ENCODE assay signal across 25 cellular contexts in genomic region chr17:64786337-64786736, GRCh38.
DNase-seq lines count a peak whose midpoint lies in the region; ATAC-seq and TF ChIP-seq lines count a peak whose summit lies in the region.
"Had no signal": no experiment of that assay in that cellular context is flagged by ENCODE, and none has a peak within 500 bp of the region (broad histone marks: within the 10 kb centered on the region; RNA-seq: fewer than 3 reads in every experiment).

No MANE protein-coding gene starts in this region.

- H3K36me3 Mint-ChIP-seq in Calu3 (ENCODE audit: insufficient read depth, unreplicated experiment), result peaks cover 25% of the 10 kb centered on the region
- H3K36me3 Mint-ChIP-seq: activated naive CD8-positive, alpha-beta T cell had no signal

- peaks cover 19% of the 10 kb centered on the region for H3K4me1 Mint-ChIP-seq in Calu3 (ENCODE audit: low read depth, unreplicated experiment)

- H3K9me3 Mint-ChIP-seq in Calu3 (ENCODE audit: low read depth, unreplicated experiment), result no peaks in the 10 kb centered on the region
- H3K9me3 Mint-ChIP-seq: naive B cell; T-helper 1 cell treated with Interleukin-12 subunit alpha and Interleukin-12 subunit beta and Interleukin-4 antibody, amounts not matched to agents 30 μg/mL and 1 μg/mL, for 36 hours had no signal

- H3K27me3 ChIP-seq in osteoblast (ENCODE audit: insufficient read depth, low read length), result no peaks in the 10 kb centered on the region
- H3K27me3 ChIP-seq: body of pancreas, spleen had no signal

- no peak for ATAC-seq in GM18858 (IDR thresholded peaks at IDR 0.05; ENCODE audit: unreplicated experiment)
- ATAC-seq in GM19397 (IDR thresholded peaks at IDR 0.05; ENCODE audit: unreplicated experiment), result no peak
- ATAC-seq: body of pancreas had no signal

- no peak for TF ChIP-seq CTCF in Calu3 (IDR thresholded peaks at IDR 0.05; ENCODE audit: unreplicated experiment)
- no peak for TF ChIP-seq CTCF in osteoblast (IDR thresholded peaks at IDR 0.05; ENCODE audit: extremely low read depth, low read depth, low read length)

- CTCF ChIA-PET in Calu3 (lab: Charles Lee), result no interaction called here

- no peak overlapping the region for H3K4me3 Mint-ChIP-seq in Calu3 (ENCODE audit: low read depth, unreplicated experiment)
- H3K4me3 Mint-ChIP-seq: activated naive CD8-positive, alpha-beta T cell; T-helper 1 cell treated with Interleukin-12 subunit alpha and Interleukin-12 subunit beta and Interleukin-4 antibody, amounts not matched to agents 30 μg/mL and 1 μg/mL, for 36 hours had no signal

- no peak overlapping the region for H3K4me3 ChIP-seq in osteoblast (ENCODE audit: insufficient read depth, low read length)
- H3K4me3 ChIP-seq: body of pancreas, HAP-1, spleen had no signal

- peak overlapping the region; percentile 43 for H3K27ac Mint-ChIP-seq in Calu3 (ENCODE audit: unreplicated experiment)
- H3K27ac Mint-ChIP-seq: T-helper 1 cell treated with Interleukin-12 subunit alpha and Interleukin-12 subunit beta and Interleukin-4 antibody, amounts not matched to agents 30 μg/mL and 1 μg/mL, for 36 hours had no signal

- H4K20me1 ChIP-seq in osteoblast (ENCODE audit: insufficient read depth, low read length), result peaks cover 9% of the 10 kb centered on the region

- no peak overlapping the region for H3K4me2 ChIP-seq in osteoblast (ENCODE audit: insufficient read depth, low read length)

- H3K27ac ChIP-seq in epithelial cell of prostate (peak overlapping the region; percentile 74), osteoblast (ENCODE audit: low read depth, low read length) (no peak overlapping the region)
- H3K27ac ChIP-seq: body of pancreas, C4-2B, parathyroid adenoma, spleen, VCaP had no signal

- no peak overlapping the region for H2AFZ ChIP-seq in osteoblast (ENCODE audit: low read length)
- H2AFZ ChIP-seq: parathyroid adenoma had no signal

- intact Hi-C loops in Calu3 (cut with micrococcal nuclease; ENCODE audit: unreplicated experiment), result no loop called here

- peaks cover 7% of the 10 kb centered on the region for H3K36me3 ChIP-seq in osteoblast (ENCODE audit: insufficient read depth, low read length)
- H3K36me3 ChIP-seq: HAP-1 had no signal

- H3K27me3 Mint-ChIP-seq in Calu3 (ENCODE audit: unreplicated experiment), result no peaks in the 10 kb centered on the region
- H3K27me3 Mint-ChIP-seq: activated naive CD8-positive, alpha-beta T cell; naive B cell had no signal

- H3K9me3 ChIP-seq in osteoblast (ENCODE audit: low read depth, low read length), result no peaks in the 10 kb centered on the region
- H3K9me3 ChIP-seq: body of pancreas, HAP-1, spleen had no signal

- DNase-seq in Calu3 (peak; percentile 54), LoVo (ENCODE audit: low spot score) (peak; percentile 59), epithelial cell of prostate (ENCODE audit: low read depth, low spot score) (no peak), osteoblast (ENCODE audit: insufficient read length, low spot score, missing footprints) (peak; percentile 69), UCSD-AML1 (lab: John Stamatoyannopoulos, UW; ENCODE audit: unreplicated experiment) (no peak), SHP77 treated with DMSO at 0.1 percent for 48 hours (lab: John Stamatoyannopoulos, UW) (no peak)
- DNase-seq: activated CD4-positive, alpha-beta T cell treated with anti-CD3 and anti-CD28 coated beads, Interleukin-2, amount 50 U/mL, for 48 hours; activated T-cell treated with anti-CD3 and anti-CD28 coated beads, Interleukin-2, amount 50 U/mL, for 48 hours; body of pancreas; cortex of kidney; DMS53; KBM-7; naive B cell; NCI-H1092 treated with DMSO at 0.1 percent for 48 hours; NCI-H524 treated with DMSO at 0.1 percent for 48 hours; SHP77; spleen had no signal

- H3K4me1 ChIP-seq in osteoblast (ENCODE audit: insufficient read depth, low read length), result no peaks in the 10 kb centered on the region
- H3K4me1 ChIP-seq: HAP-1, parathyroid adenoma had no signal

- no TSS peak for BruUV-seq in Calu3 (replicated peaks; lab: Mats Ljungman, UMichigan)

- H3K79me2 ChIP-seq in osteoblast (ENCODE audit: insufficient read depth, low read length), result no peaks in the 10 kb centered on the region
- H3K79me2 ChIP-seq: parathyroid adenoma had no signal

Comparison
In these comparisons a context has a peak if more than half of its experiments do, and no peak if none do; other contexts are left out.
1. DNase-seq: peak in Calu3 (single experiment), LoVo (single experiment) and osteoblast (single experiment); none in epithelial cell of prostate (single experiment), UCSD-AML1 (single experiment) and SHP77 treated with DMSO at 0.1 percent for 48 hours (single experiment).